16 cellular contexts compared by ENCODE assay signal in genomic region chr6:4180653-4181255, GRCh38. TPM values are rescaled to one million over a fixed set of nuclear protein-coding genes. Genes with fewer than 3 reads are reported as not detected.
DNase-seq lines count a peak whose midpoint lies in the region; ATAC-seq and TF ChIP-seq lines count a peak whose summit lies in the region.
"Had no signal": no experiment of that assay in that cellular context is flagged by ENCODE, and none has a peak within 500 bp of the region (broad histone marks: within the 10 kb centered on the region; RNA-seq: fewer than 3 reads in every experiment).

No MANE protein-coding gene starts in this region.

- DNase-seq in A673 (ENCODE audit: low spot score) = peak; percentile 47
- peak; percentile 50 for DNase-seq in HCEC 1CT
- DNase-seq in SW480 (ENCODE audit: low spot score) = peak; percentile 14
- peak; percentile 17 for DNase-seq in germinal center (ENCODE audit: low spot score)
- DNase-seq in CD1c-positive myeloid dendritic cell (ENCODE audit: extremely low spot score) = no peak
- DNase-seq in mucosa of gallbladder (ENCODE audit: low spot score) = no peak
- no peak for DNase-seq in T-helper 17 cell
- no peak for DNase-seq in NCI-H2196 treated with DMSO at 0.1 percent for 48 hours (lab: John Stamatoyannopoulos, UW; ENCODE audit: unreplicated experiment)
- DNase-seq: activated CD4-positive, alpha-beta T cell treated with anti-CD3 and anti-CD28 coated beads, Interleukin-2, amount 10 ng/mL, durations not matched to agents 24 days and 14 days; activated naive CD4-positive, alpha-beta T cell treated with anti-CD3 and anti-CD28 coated beads, Interleukin-2, amount 50 U/mL, for 16 hours; effector CD8-positive, alpha-beta T cell; NCI-H2081; stimulated activated naive CD8-positive, alpha-beta T cell treated with anti-CD3 and anti-CD28 coated beads, Interleukin-15, amount 100 ng/mL, for 72 hours had no signal

- H3K4me3 ChIP-seq in A673 (ENCODE audit: low read depth, low read length, poor library complexity, severe bottlenecking) = no peak overlapping the region
- H3K4me3 ChIP-seq: BLaER1 treated with 17β-estradiol and CSF1 and Interleukin-3, amounts not matched to agents 10 nM and 100 nM; SK-N-MC had no signal

- no peaks in the 10 kb centered on the region for H3K27me3 ChIP-seq in A673 (replicated peaks; ENCODE audit: insufficient read depth, low read depth, low read length, poor library complexity)
- H3K27me3 ChIP-seq: BLaER1 treated with 17β-estradiol and CSF1 and Interleukin-3, amounts not matched to agents 10 nM and 100 nM had no signal

- H3K27ac Mint-ChIP-seq in T-helper 17 cell = no peak overlapping the region
- H3K27ac Mint-ChIP-seq: activated CD4-positive, alpha-beta T cell treated with anti-CD3 and anti-CD28 coated beads, Interleukin-2, amount 10 ng/mL, durations not matched to agents 24 days and 14 days had no signal

- no peak for TF ChIP-seq CTCF in A673 (conservative IDR thresholded peaks at IDR 0.05; ENCODE audit: low read depth, low read length)

- intact Hi-C loops in A673 (cut with micrococcal nuclease; ENCODE audit: unreplicated experiment) = no loop called here

- POLR2A ChIA-PET in A673 (lab: Charles Lee; ENCODE audit: low non-redundant PET) = no interaction called here

- ATAC-seq in T-helper 17 cell = no peak
- ATAC-seq: stimulated activated naive CD8-positive, alpha-beta T cell treated with anti-CD3 and anti-CD28 coated beads, Interleukin-15, amount 100 ng/mL, for 72 hours had no signal

- CTCF ChIA-PET in A673 (lab: Charles Lee) = no interaction called here

- no peaks in the 10 kb centered on the region for H3K4me1 ChIP-seq in A673 (ENCODE audit: insufficient read depth, low read length, poor library complexity, severe bottlenecking)
- H3K4me1 ChIP-seq: BLaER1 treated with 17β-estradiol and CSF1 and Interleukin-3, amounts not matched to agents 10 nM and 100 nM had no signal

- no TSS peak for BruUV-seq in A673 (replicated peaks; lab: Mats Ljungman, UMichigan)

- peaks cover 2% of the 10 kb centered on the region for H3K36me3 Mint-ChIP-seq in T-helper 17 cell (ENCODE audit: low read depth)

- H3K4me1 Mint-ChIP-seq in T-helper 17 cell = peaks cover 6% of the 10 kb centered on the region
- H3K4me1 Mint-ChIP-seq: neural crest cell had no signal

- H3K27ac ChIP-seq in A673 (ENCODE audit: low read depth, low read length, poor library complexity, severe bottlenecking) = no peak overlapping the region
- H3K27ac ChIP-seq: BLaER1 treated with 17β-estradiol and CSF1 and Interleukin-3, amounts not matched to agents 10 nM and 100 nM; SK-N-MC had no signal

- peaks cover 31% of the 10 kb centered on the region for H3K27me3 Mint-ChIP-seq in T-helper 17 cell

- H3K4me3 Mint-ChIP-seq in T-helper 17 cell = no peak overlapping the region
- H3K4me3 Mint-ChIP-seq: activated CD4-positive, alpha-beta T cell treated with anti-CD3 and anti-CD28 coated beads, Interleukin-2, amount 10 ng/mL, durations not matched to agents 24 days and 14 days; neural crest cell; stimulated activated naive CD8-positive, alpha-beta T cell treated with anti-CD3 and anti-CD28 coated beads, Interleukin-15, amount 100 ng/mL, for 72 hours had no signal

- H3K9me3 ChIP-seq in A673 (ENCODE audit: low read depth, low read length, poor library complexity, severe bottlenecking) (no peaks in the 10 kb centered on the region), T-helper 17 cell (ENCODE audit: control insufficient read depth, low read length, poor library complexity, severe bottlenecking) (no peaks in the 10 kb centered on the region)
- H3K9me3 ChIP-seq: BLaER1 treated with 17β-estradiol and CSF1 and Interleukin-3, amounts not matched to agents 10 nM and 100 nM had no signal

- no peaks in the 10 kb centered on the region for H3K36me3 ChIP-seq in A673 (ENCODE audit: insufficient read depth, low read length, poor library complexity, severe bottlenecking)
- H3K36me3 ChIP-seq: BLaER1 treated with 17β-estradiol and CSF1 and Interleukin-3, amounts not matched to agents 10 nM and 100 nM had no signal

RNA-seq across cellular contexts. Expression of gene ECI2, which starts 45.4 kb away (rescaled TPM):
- total RNA-seq in A673 (2021) (56.3 and 70.4 TPM in 2 replicates), mucosa of gallbladder (74.8 TPM), T-helper 17 cell (10 to 100 TPM; 18.7 to 21.6 TPM)

Comparison
In these comparisons a context has a peak if more than half of its experiments do, and no peak if none do; other contexts are left out.
1. DNase-seq: peak in A673 (single experiment), HCEC 1CT (single experiment), SW480 (single experiment) and germinal center (single experiment); none in CD1c-positive myeloid dendritic cell (single experiment), mucosa of gallbladder (single experiment), T-helper 17 cell (0 of 3) and NCI-H2196 treated with DMSO at 0.1 percent for 48 hours (single experiment).